ENCODE assay signal across 27 cellular contexts in genomic region chr5:176671890-176672615, GRCh38. TPM values are rescaled to one million over a fixed set of nuclear protein-coding genes. Genes with fewer than 3 reads are reported as not detected.
DNase-seq lines count a peak whose midpoint lies in the region; ATAC-seq, FAIRE-seq and TF ChIP-seq lines count a peak whose summit lies in the region.
"Had no signal": no experiment of that assay in that cellular context is flagged by ENCODE, and none has a peak within 500 bp of the region (broad histone marks: within the 10 kb centered on the region; RNA-seq: fewer than 3 reads in every experiment).

No MANE protein-coding gene starts in this region.

- peak overlapping the region; percentile 7 to 48; a peak in 2 of 4 replicates for H3K4me2 ChIP-seq in H1 (ENCODE audit: insufficient read depth in 1 of 2, low read depth in 2 of 2, low read length in 2 of 2)
- no peak overlapping the region for H3K4me2 ChIP-seq in osteoblast (ENCODE audit: insufficient read depth, low read length)

- H3K23me2 ChIP-seq in H1 (ENCODE audit: low read depth, low read length) = no peaks in the 10 kb centered on the region

- H3K36me3 Mint-ChIP-seq in activated T-helper 1 cell treated with anti-CD3 and anti-CD28 coated beads, Interleukin-12 subunit alpha, Interleukin-12 subunit beta, Interleukin-2, Interleukin-4 antibody, amounts not matched to agents 30 ng/mL and 10 ng/mL and 1 ng/mL, durations not matched to agents 14 hours and 24 hours and 36 hours (ENCODE audit: low read depth) = no peaks in the 10 kb centered on the region
- H3K36me3 Mint-ChIP-seq: CD8-positive, alpha-beta T cell had no signal

- H2BK15ac ChIP-seq in H1 (ENCODE audit: low read length) = peak overlapping the region; percentile 90; the same call in 1 of the 2 replicates

- H3K27me3 Mint-ChIP-seq in activated T-helper 1 cell treated with anti-CD3 and anti-CD28 coated beads, Interleukin-12 subunit alpha, Interleukin-12 subunit beta, Interleukin-2, Interleukin-4 antibody, amounts not matched to agents 30 ng/mL and 10 ng/mL and 1 ng/mL, durations not matched to agents 14 hours and 24 hours and 36 hours (ENCODE audit: insufficient read depth) = peaks cover 19% of the 10 kb centered on the region

- no peaks in the 10 kb centered on the region for H3K9me3 Mint-ChIP-seq in activated T-helper 1 cell treated with anti-CD3 and anti-CD28 coated beads, Interleukin-12 subunit alpha, Interleukin-12 subunit beta, Interleukin-2, Interleukin-4 antibody, amounts not matched to agents 30 ng/mL and 10 ng/mL and 1 ng/mL, durations not matched to agents 14 hours and 24 hours and 36 hours
- H3K9me3 Mint-ChIP-seq: CD8-positive, alpha-beta T cell had no signal

- H3K4ac ChIP-seq in H1 (replicated peaks; ENCODE audit: insufficient read length, low read depth, low read length) = peak overlapping the region; percentile 94

- H2BK5ac ChIP-seq in H1 (ENCODE audit: low read depth, low read length) = peak overlapping the region; percentile 93; the same call in 1 of the 2 replicates

- TF ChIP-seq CTCF in left ventricle myocardium inferior (IDR thresholded peaks at IDR 0.05; ENCODE audit: borderline replicate concordance) = no peak
- TF ChIP-seq CTCF in H1 (IDR thresholded peaks at IDR 0.05; ENCODE audit: control extremely low read depth in 1 of 3, insufficient read depth in 1 of 3, low read depth in 1 of 3, low read length in 3 of 3) = 0 out of 4 replicates have a peak, but pooled peaks of 1 of the 3 experiments have one; percentile 4
- no peak for TF ChIP-seq CTCF in osteoblast (IDR thresholded peaks at IDR 0.05; ENCODE audit: extremely low read depth, low read depth, low read length)

- H3K27ac ChIP-seq in left ventricle myocardium inferior (replicated peaks) (no peak overlapping the region), HUES64 (ENCODE audit: low read depth, low read length) (peak overlapping the region; percentile 28; the same call in 1 of the 2 replicates), H1 (ENCODE audit: low read depth, low read length) (peak overlapping the region; percentile 11; the same call in 1 of the 2 replicates), osteoblast (ENCODE audit: low read depth, low read length) (no peak overlapping the region)
- H3K27ac ChIP-seq: SK-N-MC had no signal

- no peak overlapping the region for H2AFZ ChIP-seq in H1 (ENCODE audit: low read length)
- H2AFZ ChIP-seq in osteoblast (ENCODE audit: low read length) = no peak overlapping the region

- H2AK5ac ChIP-seq in H1 (ENCODE audit: low read depth, low read length) = no peak overlapping the region

- 53% methylated on average over 15 of the region's 16 CpGs for WGBS in HUES64
- WGBS in H1 (ENCODE audit: extremely low coverage in 1 of 2, insufficient coverage in 1 of 2, insufficient read length in 1 of 2, insufficient replicate concordance in 2 of 2, low coverage in 1 of 2, low lambda C conversion rate in 2 of 2, missing lambda C conversion rate in 1 of 2), 2 experiments = 47% methylated on average over 12 of the region's 16 CpGs; no CpG with 5 or more reads in 1 of the 2 experiments

- ATAC-seq in Right ventricle myocardium superior (ENCODE audit: poor library complexity) = no peak
- ATAC-seq: CD8-positive, alpha-beta T cell had no signal

- FAIRE-seq in H1 (lab: Jason Lieb, UNC) = no peak
- FAIRE-seq: GM12891 had no signal

- H3K79me2 ChIP-seq in H1 (ENCODE audit: control insufficient read depth in 1 of 2, insufficient read depth in 2 of 2, low read length in 2 of 2) (no peaks in the 10 kb centered on the region), osteoblast (ENCODE audit: insufficient read depth, low read length) (no peaks in the 10 kb centered on the region)

- no peak overlapping the region for H3K4me3 Mint-ChIP-seq in activated T-helper 1 cell treated with anti-CD3 and anti-CD28 coated beads, Interleukin-12 subunit alpha, Interleukin-12 subunit beta, Interleukin-2, Interleukin-4 antibody, amounts not matched to agents 30 ng/mL and 10 ng/mL and 1 ng/mL, durations not matched to agents 14 hours and 24 hours and 36 hours
- H3K4me3 Mint-ChIP-seq: CD8-positive, alpha-beta T cell had no signal

- peak overlapping the region; percentile 49 for H3K56ac ChIP-seq in H1 (replicated peaks; ENCODE audit: insufficient read length, low read depth, low read length)

- H4K20me1 ChIP-seq in H1 (replicated peaks in 1 of 2; ENCODE audit: control insufficient read depth in 1 of 2, insufficient read depth in 2 of 2, low read length in 2 of 2) (no peaks in the 10 kb centered on the region), osteoblast (ENCODE audit: insufficient read depth, low read length) (no peaks in the 10 kb centered on the region)

- no peaks in the 10 kb centered on the region for H3K4me1 Mint-ChIP-seq in activated T-helper 1 cell treated with anti-CD3 and anti-CD28 coated beads, Interleukin-12 subunit alpha, Interleukin-12 subunit beta, Interleukin-2, Interleukin-4 antibody, amounts not matched to agents 30 ng/mL and 10 ng/mL and 1 ng/mL, durations not matched to agents 14 hours and 24 hours and 36 hours (ENCODE audit: low read depth)

- H2BK120ac ChIP-seq in H1 (replicated peaks; ENCODE audit: low read depth, low read length) = peak overlapping the region; percentile 1

- H3K36me3 ChIP-seq in left ventricle myocardium inferior (no peaks in the 10 kb centered on the region), HUES64 (ENCODE audit: insufficient read depth, low read length) (no peaks in the 10 kb centered on the region), H1 (ENCODE audit: control insufficient read depth in 2 of 4, insufficient read depth in 4 of 4, low read length in 3 of 4) (no peaks in the 10 kb centered on the region), osteoblast (ENCODE audit: insufficient read depth, low read length) (no peaks in the 10 kb centered on the region)

- H3K9me3 ChIP-seq in left ventricle myocardium inferior (replicated peaks) (no peaks in the 10 kb centered on the region), HUES64 (ENCODE audit: insufficient read depth, low read depth, low read length) (no peaks in the 10 kb centered on the region), H1 (ENCODE audit: insufficient read depth in 2 of 2, low read depth in 1 of 2, low read length in 1 of 2) (no peaks in the 10 kb centered on the region), osteoblast (ENCODE audit: low read depth, low read length) (no peaks in the 10 kb centered on the region)

- H4K8ac ChIP-seq in H1 (ENCODE audit: extremely low read depth, insufficient read depth, low read length) = peak overlapping the region; percentile 90

- DNase-seq in Right ventricle myocardium superior = peak; percentile 22
- DNase-seq in left ventricle myocardium inferior = no peak
- DNase-seq in H1 (ENCODE audit: low read depth in 1 of 2, low spot score in 2 of 2) = no peak
- peak; percentile 30 for DNase-seq in osteoblast (ENCODE audit: insufficient read length, low spot score, missing footprints)
- DNase-seq in OCI-M2 (lab: John Stamatoyannopoulos, UW; ENCODE audit: unreplicated experiment) = no peak
- no peak for DNase-seq in activated T-helper 1 cell treated with anti-CD3 and anti-CD28 coated beads, Interleukin-12 subunit alpha, Interleukin-12 subunit beta, Interleukin-2, Interleukin-4 antibody, amounts not matched to agents 30 ng/mL and 10 ng/mL and 1 ng/mL, durations not matched to agents 14 hours and 24 hours and 36 hours (ENCODE audit: low spot score)
- DNase-seq: AML-193; C1 segment of cervical spinal cord; CD8-positive, alpha-beta T cell; DND-41; KG1; NCI-H1417 treated with DMSO at 0.1 percent for 48 hours; NCI-H187; NCI-H2107; NCI-H2227 treated with DMSO at 0.1 percent for 48 hours; NCI-H510A; NCI-H748 treated with DMSO at 0.1 percent for 48 hours; OCI-M1; RPMI8226; SHP77 treated with DMSO at 0.1 percent for 48 hours had no signal

- 0 out of 4 replicates have a peak, but pooled peaks of 1 of the 2 experiments have one; percentile 17 for TF ChIP-seq RAD21 in H1 (IDR thresholded peaks at IDR 0.05 in 1 of 2, conservative IDR thresholded peaks at IDR 0.05 in 1 of 2; ENCODE audit: low read depth in 2 of 2, low read length in 2 of 2)

- H3K27me3 ChIP-seq in left ventricle myocardium inferior (ENCODE audit: low read depth) = peaks cover 64% of the 10 kb centered on the region
- H3K27me3 ChIP-seq in HUES64 (ENCODE audit: insufficient read depth, low read length) = no peaks in the 10 kb centered on the region
- H3K27me3 ChIP-seq in H1 (replicated peaks in 1 of 4; ENCODE audit: control insufficient read depth in 3 of 4, extremely low read depth in 1 of 4, insufficient read depth in 3 of 4, low read length in 3 of 4) = no peaks in the 10 kb centered on the region; a peak in 1 of 7 replicates
- peaks cover 50% of the 10 kb centered on the region for H3K27me3 ChIP-seq in osteoblast (ENCODE audit: insufficient read depth, low read length)

- H4K91ac ChIP-seq in H1 (replicated peaks; ENCODE audit: insufficient read length, low read length) = peak overlapping the region; percentile 95

- H3K14ac ChIP-seq in H1 (ENCODE audit: insufficient read length) = no peak overlapping the region

- H2BK12ac ChIP-seq in H1 (ENCODE audit: low read depth, low read length) = peak overlapping the region; percentile 98; the same call in 1 of the 2 replicates

- H3K18ac ChIP-seq in H1 (ENCODE audit: extremely low read depth, low read length) = peak overlapping the region; percentile 96

- CTCF ChIA-PET in H1 (lab: Charles Lee; ENCODE audit: partially characterized antibody) = interaction anchor here (0.8 to 35.1 kb wide), 6 partner anchors 5 to 430 kb away, joined by 3 to 859 read pairs (median 4); no protein-coding TSS in a partner anchor

- no peaks in the 10 kb centered on the region for H3K79me1 ChIP-seq in H1 (ENCODE audit: low read depth, low read length)

- H3K27ac Mint-ChIP-seq in activated T-helper 1 cell treated with anti-CD3 and anti-CD28 coated beads, Interleukin-12 subunit alpha, Interleukin-12 subunit beta, Interleukin-2, Interleukin-4 antibody, amounts not matched to agents 30 ng/mL and 10 ng/mL and 1 ng/mL, durations not matched to agents 14 hours and 24 hours and 36 hours = no peak overlapping the region
- H3K27ac Mint-ChIP-seq: CD8-positive, alpha-beta T cell had no signal

- H3K9ac ChIP-seq in HUES64 (ENCODE audit: low read depth, low read length) = no peak overlapping the region
- no peak overlapping the region; a peak in 1 of 7 replicates for H3K9ac ChIP-seq in H1 (replicated peaks in 1 of 4; ENCODE audit: extremely low read depth in 1 of 4, low read depth in 3 of 4, low read length in 3 of 4)

- no peak overlapping the region for H3K4me3 ChIP-seq in left ventricle myocardium inferior
- no peak overlapping the region; the same call in 1 of the 2 replicates for H3K4me3 ChIP-seq in HUES64 (ENCODE audit: low read length)
- peak overlapping the region in 1 of 4 experiments; percentile 38; a peak in 1 of 8 replicates for H3K4me3 ChIP-seq in H1 (ENCODE audit: extremely low read depth in 1 of 4, insufficient read depth in 2 of 4, low read depth in 3 of 4, low read length in 4 of 4)
- no peak overlapping the region for H3K4me3 ChIP-seq in osteoblast (ENCODE audit: insufficient read depth, low read length)
- H3K4me3 ChIP-seq: SK-N-MC had no signal

- POLR2A ChIA-PET in H1 (lab: Charles Lee; ENCODE audit: partially characterized antibody) = interaction anchor here (0.8 to 2.0 kb wide), 4 partner anchors 11 to 169 kb away, joined by 3 to 4 read pairs (median 4); no protein-coding TSS in a partner anchor

- peaks cover 19% of the 10 kb centered on the region for H3K4me1 ChIP-seq in left ventricle myocardium inferior
- peaks cover 5% of the 10 kb centered on the region for H3K4me1 ChIP-seq in HUES64 (ENCODE audit: insufficient read depth, low read length)
- peaks cover 0 to 18% (median 6%) of the 10 kb centered on the region in 4 experiments; a peak in 6 of 7 replicates for H3K4me1 ChIP-seq in H1 (replicated peaks in 1 of 4; ENCODE audit: control insufficient read depth in 3 of 4, insufficient read depth in 4 of 4, low read length in 3 of 4)
- H3K4me1 ChIP-seq in osteoblast (ENCODE audit: insufficient read depth, low read length) = peaks cover 10% of the 10 kb centered on the region

- peak overlapping the region; percentile 32 for H4K5ac ChIP-seq in H1 (ENCODE audit: insufficient read length, low read depth, low read length)

- intact Hi-C loops in Right ventricle myocardium superior (cut with DNase I) = no loop called here
- intact Hi-C loops in left ventricle myocardium inferior (cut with micrococcal nuclease) = no loop called here
- intact Hi-C loops in activated T-helper 1 cell treated with anti-CD3 and anti-CD28 coated beads, Interleukin-12 subunit alpha, Interleukin-12 subunit beta, Interleukin-2, Interleukin-4 antibody, amounts not matched to agents 30 ng/mL and 10 ng/mL and 1 ng/mL, durations not matched to agents 14 hours and 24 hours and 36 hours (cut with micrococcal nuclease) = no loop called here

- no peak for TF ChIP-seq POLR2A in H1 (IDR thresholded peaks at IDR 0.05; ENCODE audit: control extremely low read depth in 1 of 2, low read depth in 2 of 2, low read length in 2 of 2)

- H3K23ac ChIP-seq in H1 (ENCODE audit: insufficient read length) = no peak overlapping the region

- no peak for TF ChIP-seq EP300 in H1 (IDR thresholded peaks at IDR 0.05; ENCODE audit: borderline replicate concordance in 1 of 2, low read depth in 2 of 2, low read length in 2 of 2)

- H2BK20ac ChIP-seq in H1 (ENCODE audit: low read length) = peak overlapping the region; percentile 97; the same call in 1 of the 2 replicates

RNA-seq across cellular contexts. Expression of gene TSPAN17, which starts 24.8 kb away (rescaled TPM):
- 27.4 TPM for total RNA-seq in Right ventricle myocardium superior
- total RNA-seq in left ventricle myocardium inferior = 31.0 TPM
- polyA plus RNA-seq in HUES64 (2013, experiment 1 of 2) = 35.9 TPM
- 31.5 TPM for polyA plus RNA-seq in HUES64 (2013, experiment 2 of 2)
- 53.7 and 54.7 TPM in 2 replicates for total RNA-seq in H1 (2021; fragmentation: NEBNext Ultra II Directional; extraction: Animal tissue kit (Norgen Biotek cat#: 25700))
- 41.5 and 54.8 TPM in 2 replicates for polyA plus RNA-seq in H1 (2011; rRNA removed)
- polyA plus RNA-seq in H1 (2011; cell fraction: cytosol; rRNA removed) = 55.9 TPM
- 75.9 TPM for polyA plus RNA-seq in H1 (2011; cell fraction: nucleus; rRNA removed)
- 34.3 to 51.2 TPM (median 49.7 TPM) in 4 replicates for polyA plus RNA-seq in H1 (2012, experiment 1 of 2)
- 65.9 TPM for polyA plus RNA-seq in H1 (2012, experiment 2 of 2)
- polyA plus RNA-seq in H1 (2013, experiment 1 of 2) = 29.8 TPM
- 33.1 TPM for polyA plus RNA-seq in H1 (2013, experiment 2 of 2)
- 50.7 and 74.4 TPM in 2 replicates for polyA minus RNA-seq in H1 (2011; rRNA and poly(A)+ RNA removed)
- 32.1 TPM for polyA minus RNA-seq in H1 (2011; cell fraction: cytosol; rRNA and poly(A)+ RNA removed)
- 29.1 TPM for polyA minus RNA-seq in H1 (2011; cell fraction: nucleus; rRNA and poly(A)+ RNA removed)
- total RNA-seq in osteoblast = 26.1 and 33.6 TPM in 2 replicates
- 34.1 and 35.3 TPM in 2 replicates for total RNA-seq in activated T-helper 1 cell treated with anti-CD3 and anti-CD28 coated beads, Interleukin-12 subunit alpha, Interleukin-12 subunit beta, Interleukin-2, Interleukin-4 antibody, amounts not matched to agents 30 ng/mL and 10 ng/mL and 1 ng/mL, durations not matched to agents 14 hours and 24 hours and 36 hours

RNA-seq across cellular contexts. Expression of gene EIF4E1B, which starts 41.6 kb away (rescaled TPM):
- total RNA-seq in Right ventricle myocardium superior (not detected), left ventricle myocardium inferior (not detected), osteoblast (not detected in 2 replicates)
- 0.45 TPM for polyA plus RNA-seq in HUES64 (2013, experiment 1 of 2)
- polyA plus RNA-seq in HUES64 (2013, experiment 2 of 2) = not detected
- 0.63 and 0.97 TPM in 2 replicates for total RNA-seq in H1 (2021; fragmentation: NEBNext Ultra II Directional; extraction: Animal tissue kit (Norgen Biotek cat#: 25700))
- 1.3 and 1.9 TPM in 2 replicates for polyA plus RNA-seq in H1 (2011; rRNA removed)
- polyA plus RNA-seq in H1 (2011; cell fraction: cytosol; rRNA removed) = 3.3 TPM
- polyA plus RNA-seq in H1 (2011; cell fraction: nucleus; rRNA removed) = 4.1 TPM
- polyA plus RNA-seq in H1 (2012, experiment 1 of 2) = 2.1 to 3.5 TPM (median 2.7 TPM) in 4 replicates
- polyA plus RNA-seq in H1 (2012, experiment 2 of 2) = 1.1 TPM
- 0.53 TPM for polyA plus RNA-seq in H1 (2013, experiment 1 of 2)
- 0.77 TPM for polyA plus RNA-seq in H1 (2013, experiment 2 of 2)
- 0.54 and 0.80 TPM in 2 replicates for polyA minus RNA-seq in H1 (2011; rRNA and poly(A)+ RNA removed)
- not detected for polyA minus RNA-seq in H1 (2011; cell fraction: cytosol; rRNA and poly(A)+ RNA removed)
- polyA minus RNA-seq in H1 (2011; cell fraction: nucleus; rRNA and poly(A)+ RNA removed) = 1.00 TPM
- not detected in 2 replicates for total RNA-seq in activated T-helper 1 cell treated with anti-CD3 and anti-CD28 coated beads, Interleukin-12 subunit alpha, Interleukin-12 subunit beta, Interleukin-2, Interleukin-4 antibody, amounts not matched to agents 30 ng/mL and 10 ng/mL and 1 ng/mL, durations not matched to agents 14 hours and 24 hours and 36 hours
- total RNA-seq: A172; CD8-positive, alpha-beta T cell; HT1080; M059J had no signal
- polyA plus RNA-seq: AG04450 had no signal

RNA-seq across cellular contexts. Expression of gene SNCB, which starts 41.7 kb away (rescaled TPM):
- total RNA-seq in Right ventricle myocardium superior (not detected), left ventricle myocardium inferior (0.44 TPM), osteoblast (not detected in 2 replicates)
- 2.8 TPM for polyA plus RNA-seq in HUES64 (2013, experiment 1 of 2)
- 3.6 TPM for polyA plus RNA-seq in HUES64 (2013, experiment 2 of 2)
- total RNA-seq in H1 (2021; fragmentation: NEBNext Ultra II Directional; extraction: Animal tissue kit (Norgen Biotek cat#: 25700)) = 5.9 and 6.9 TPM in 2 replicates
- 4.2 and 8.9 TPM in 2 replicates for polyA plus RNA-seq in H1 (2011; rRNA removed)
- 5.6 TPM for polyA plus RNA-seq in H1 (2011; cell fraction: cytosol; rRNA removed)
- 4.7 TPM for polyA plus RNA-seq in H1 (2011; cell fraction: nucleus; rRNA removed)
- 4.3 to 7.8 TPM (median 6.9 TPM) in 4 replicates for polyA plus RNA-seq in H1 (2012, experiment 1 of 2)
- 8.0 TPM for polyA plus RNA-seq in H1 (2012, experiment 2 of 2)
- 6.2 TPM for polyA plus RNA-seq in H1 (2013, experiment 1 of 2)
- polyA plus RNA-seq in H1 (2013, experiment 2 of 2) = 5.8 TPM
- polyA minus RNA-seq in H1 (2011; rRNA and poly(A)+ RNA removed) = 0.41 and 0.54 TPM in 2 replicates
- polyA minus RNA-seq in H1 (2011; cell fraction: cytosol; rRNA and poly(A)+ RNA removed) = 3.1 TPM
- polyA minus RNA-seq in H1 (2011; cell fraction: nucleus; rRNA and poly(A)+ RNA removed) = 2.5 TPM
- total RNA-seq in activated T-helper 1 cell treated with anti-CD3 and anti-CD28 coated beads, Interleukin-12 subunit alpha, Interleukin-12 subunit beta, Interleukin-2, Interleukin-4 antibody, amounts not matched to agents 30 ng/mL and 10 ng/mL and 1 ng/mL, durations not matched to agents 14 hours and 24 hours and 36 hours = not detected in 2 replicates
- total RNA-seq: A172; CD8-positive, alpha-beta T cell; M059J had no signal

Comparison
In these comparisons a context has a peak if more than half of its experiments do, and no peak if none do; other contexts are left out.
1. DNase-seq: peak in Right ventricle myocardium superior (single experiment) and osteoblast (single experiment); none in left ventricle myocardium inferior (single experiment), H1 (0 of 2), OCI-M2 (single experiment) and activated T-helper 1 cell treated with anti-CD3 and anti-CD28 coated beads, Interleukin-12 subunit alpha, Interleukin-12 subunit beta, Interleukin-2, Interleukin-4 antibody, amounts not matched to agents 30 ng/mL and 10 ng/mL and 1 ng/mL, durations not matched to agents 14 hours and 24 hours and 36 hours (single experiment).
2. H3K27ac ChIP-seq: peak in HUES64 (single experiment) and H1 (single experiment); none in left ventricle myocardium inferior (single experiment) and osteoblast (single experiment).